ENCODE assay signal across 2 cellular contexts in the genomic region with DNA sequence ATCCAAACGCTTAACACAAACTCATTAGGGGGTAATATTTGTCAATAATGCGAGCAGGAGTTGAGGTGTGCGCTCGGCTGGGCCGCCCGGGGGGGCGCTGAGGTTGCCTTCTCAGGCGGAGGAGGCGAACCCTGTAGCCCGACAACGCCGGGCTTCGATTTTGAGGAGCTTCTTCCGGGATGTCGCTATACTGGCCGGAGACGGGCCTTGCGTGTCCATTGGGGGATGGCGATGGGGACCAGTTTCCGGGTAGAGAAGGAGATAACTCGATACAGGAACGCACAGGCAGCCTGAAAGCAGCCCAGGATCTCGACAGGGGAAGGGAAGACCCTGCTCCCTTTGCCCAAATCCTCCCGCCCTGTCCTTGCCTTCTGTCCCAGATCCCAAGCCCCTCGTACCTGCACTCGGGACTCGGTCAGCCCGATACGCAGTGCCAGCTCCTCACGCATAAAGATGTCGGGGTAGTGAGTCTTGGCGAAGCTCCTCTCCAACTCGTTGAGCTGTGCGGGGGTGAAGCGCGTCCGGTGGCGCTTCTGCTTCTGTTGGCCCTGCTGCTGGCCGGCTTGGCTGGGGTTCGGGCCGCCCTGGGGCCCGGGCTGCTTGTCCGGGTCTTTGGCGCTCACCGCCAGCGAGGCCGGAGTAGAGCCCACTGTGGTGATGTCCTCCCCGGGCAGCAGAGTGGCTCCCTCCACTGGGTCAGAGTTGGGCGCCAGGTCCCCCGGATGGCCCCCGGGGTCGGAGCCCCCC.
TF ChIP-seq lines count a peak whose summit lies in the region.

No MANE protein-coding gene starts in this region.

TF ChIP-seq in neural cell, 6 proteins besides CTCF, POLR2A, EP300 and RAD21:
- TF ChIP-seq POLR2AphosphoS5 (IDR thresholded peaks at IDR 0.05) (peak; percentile 41), MXI1 (conservative IDR thresholded peaks at IDR 0.05; ENCODE audit: poor library complexity, severe bottlenecking) (no peak)

TF ChIP-seq in HepG2, 621 proteins besides CTCF, POLR2A, EP300 and RAD21:
- TF ChIP-seq RNF2 (conservative IDR thresholded peaks at IDR 0.05; ENCODE audit: low read depth) (no peak), MTA3 (CRISPR knock-in tag; IDR thresholded peaks at IDR 0.05) (no peak), ZNF441 (CRISPR knock-in tag; IDR thresholded peaks at IDR 0.05; ENCODE audit: borderline replicate concordance) (no peak), IRF2 (CRISPR knock-in tag; IDR thresholded peaks at IDR 0.05) (no peak), ZNF558 (CRISPR knock-in tag; IDR thresholded peaks at IDR 0.05; ENCODE audit: borderline replicate concordance) (no peak), HOXD1 (CRISPR knock-in tag; IDR thresholded peaks at IDR 0.05) (no peak), FOXC1 (CRISPR knock-in tag; IDR thresholded peaks at IDR 0.05; ENCODE audit: borderline replicate concordance) (no peak), CREM (IDR thresholded peaks at IDR 0.05) (no peak), CREM (CRISPR knock-in tag; IDR thresholded peaks at IDR 0.05) (no peak), ZNF143 (CRISPR knock-in tag; IDR thresholded peaks at IDR 0.05) (no peak), RFXANK (CRISPR knock-in tag; IDR thresholded peaks at IDR 0.05) (no peak)
TF ChIP-seq in HepG2: peak in this region for 0.
